8 cellular contexts compared by ENCODE assay signal in genomic region chr2:172339431-172340010, GRCh38.
DNase-seq lines count a peak whose midpoint lies in the region; ATAC-seq and TF ChIP-seq lines count a peak whose summit lies in the region.

No MANE protein-coding gene starts in this region.

- peaks cover 11% of the 10 kb centered on the region for H3K9me3 Mint-ChIP-seq in dendritic cell treated with granulocyte-macrophage colony-stimulating factor and Interleukin-4, amounts not matched to agents 40 ng/mL and 50 ng/mL, for 4 days
- peaks cover 7% of the 10 kb centered on the region for H3K9me3 Mint-ChIP-seq in nephron

- H3K4me1 Mint-ChIP-seq in dendritic cell treated with granulocyte-macrophage colony-stimulating factor and Interleukin-4, amounts not matched to agents 40 ng/mL and 50 ng/mL, for 4 days (ENCODE audit: low read depth), result peaks cover 21% of the 10 kb centered on the region
- H3K4me1 Mint-ChIP-seq in nephron, result peaks cover 40% of the 10 kb centered on the region

- intact Hi-C loops in dendritic cell treated with granulocyte-macrophage colony-stimulating factor and Interleukin-4, amounts not matched to agents 40 ng/mL and 50 ng/mL, for 4 days (cut with micrococcal nuclease), result no loop called here

- DNase-seq in Daoy (ENCODE audit: low read depth) (peak; percentile 33), NCI-H146 treated with DMSO at 0.1 percent for 48 hours (lab: John Stamatoyannopoulos, UW; ENCODE audit: unreplicated experiment) (peak; percentile 10), NCI-H128 (lab: John Stamatoyannopoulos, UW; ENCODE audit: unreplicated experiment) (no peak), NCI-H1048 (lab: John Stamatoyannopoulos, UW) (no peak)

- ATAC-seq in GM19463 (IDR thresholded peaks at IDR 0.05; ENCODE audit: unreplicated experiment), result no peak
- no peak for ATAC-seq in GM18498 (IDR thresholded peaks at IDR 0.05; ENCODE audit: unreplicated experiment)

- peaks cover 10% of the 10 kb centered on the region for H3K27me3 Mint-ChIP-seq in dendritic cell treated with granulocyte-macrophage colony-stimulating factor and Interleukin-4, amounts not matched to agents 40 ng/mL and 50 ng/mL, for 4 days
- H3K27me3 Mint-ChIP-seq in nephron (ENCODE audit: low read depth), result peaks cover 8% of the 10 kb centered on the region

- H3K36me3 Mint-ChIP-seq in dendritic cell treated with granulocyte-macrophage colony-stimulating factor and Interleukin-4, amounts not matched to agents 40 ng/mL and 50 ng/mL, for 4 days (ENCODE audit: low read depth), result peaks cover 6% of the 10 kb centered on the region
- no peaks in the 10 kb centered on the region for H3K36me3 Mint-ChIP-seq in nephron (ENCODE audit: low read depth)

- peak overlapping the region; percentile 5 for H3K27ac Mint-ChIP-seq in dendritic cell treated with granulocyte-macrophage colony-stimulating factor and Interleukin-4, amounts not matched to agents 40 ng/mL and 50 ng/mL, for 4 days
- peak overlapping the region; percentile 44 to 72 (median 65) for H3K27ac Mint-ChIP-seq in nephron

- peak overlapping the region; percentile 45 for H3K4me3 Mint-ChIP-seq in dendritic cell treated with granulocyte-macrophage colony-stimulating factor and Interleukin-4, amounts not matched to agents 40 ng/mL and 50 ng/mL, for 4 days
- H3K4me3 Mint-ChIP-seq in nephron, result no peak overlapping the region

- no peak for TF ChIP-seq CTCF in nephron (IDR thresholded peaks at IDR 0.05; ENCODE audit: unreplicated experiment in 3 of 3)

Comparison
In these comparisons a context has a peak if more than half of its experiments do, and no peak if none do; other contexts are left out.
1. DNase-seq: peak in Daoy (single experiment) and NCI-H146 treated with DMSO at 0.1 percent for 48 hours (single experiment); none in NCI-H128 (single experiment) and NCI-H1048 (single experiment).